In the genomic region with DNA sequence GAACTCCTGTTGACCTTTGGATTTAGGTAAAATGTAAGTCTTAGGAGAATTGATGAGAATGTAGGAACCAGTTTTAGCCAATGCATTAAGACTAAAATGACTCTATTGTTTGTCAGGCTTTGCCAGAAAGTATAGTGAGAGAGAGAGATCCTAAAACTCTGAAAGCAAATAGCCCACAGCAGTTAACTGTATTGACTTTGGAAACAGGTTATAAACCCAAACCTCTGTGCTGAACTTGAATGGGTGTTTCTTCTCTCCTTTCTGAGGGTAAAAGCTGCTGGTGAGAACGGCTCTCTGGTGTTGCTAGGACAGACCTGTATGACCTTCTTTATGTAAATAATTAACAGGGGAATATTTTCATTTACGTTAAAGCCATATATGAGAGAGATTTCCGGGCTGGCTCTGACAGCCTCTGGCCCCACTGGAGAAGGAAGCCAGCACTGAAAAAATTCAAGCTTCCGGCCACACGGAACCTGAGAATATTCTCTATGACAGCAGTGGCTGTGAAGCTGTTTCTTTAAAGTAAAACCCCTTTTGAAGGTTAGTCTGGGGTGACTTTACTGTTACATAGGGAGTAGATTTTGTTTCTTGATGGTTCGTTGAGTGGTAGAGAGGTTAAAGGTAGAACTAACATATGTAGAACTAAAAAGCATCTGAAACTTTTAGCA, we compare ENCODE assay signal across 8 cellular contexts.
DNase-seq lines count a peak whose midpoint lies in the region; ATAC-seq and TF ChIP-seq lines count a peak whose summit lies in the region.

No MANE protein-coding gene starts in this region.

- H3K27me3 Mint-ChIP-seq in effector memory CD8-positive, alpha-beta T cell: no peaks in the 10 kb centered on the region

- peak overlapping the region; percentile 15 for H3K4me2 ChIP-seq in PC-9

- H2AFZ ChIP-seq in PC-9: no peak overlapping the region

- no peaks in the 10 kb centered on the region for H3K9me3 Mint-ChIP-seq in effector memory CD8-positive, alpha-beta T cell

- H3K79me2 ChIP-seq in PC-9 (ENCODE audit: low read depth): peaks cover 96% of the 10 kb centered on the region

- intact Hi-C loops in PC-9 (cut with micrococcal nuclease; ENCODE audit: unreplicated experiment): no loop called here
- intact Hi-C loops in sciatic nerve (cut with DNase I): no loop called here

- peaks cover 9% of the 10 kb centered on the region for H3F3A ChIP-seq in PC-9 (ENCODE audit: insufficient read depth, low read depth)

- POLR2A ChIA-PET in PC-9 (lab: Charles Lee; ENCODE audit: unreplicated experiment): interaction anchor here (0.5 to 1.0 kb wide), 2 partner anchors 13 to 476 kb away, joined by 3 to 5 read pairs; no protein-coding TSS in a partner anchor

- no peaks in the 10 kb centered on the region for H3K27me3 ChIP-seq in PC-9 (ENCODE audit: insufficient read depth, low read depth)

- H3K27ac ChIP-seq in PC-9: peak overlapping the region; percentile 50

- H3K4me1 Mint-ChIP-seq in effector memory CD8-positive, alpha-beta T cell (ENCODE audit: low read depth in 2 of 2): peaks cover 49 to 83% of the 10 kb centered on the region in 2 donors

- H3K4me3 Mint-ChIP-seq in effector memory CD8-positive, alpha-beta T cell: peak overlapping the region; percentile 64 to 79

- peak; percentile 86 for ATAC-seq in HG02884 (IDR thresholded peaks at IDR 0.05; ENCODE audit: unreplicated experiment)
- ATAC-seq in effector memory CD8-positive, alpha-beta T cell (replicated peaks): peak; percentile 82
- peak; percentile 79 for ATAC-seq in stimulated activated naive CD8-positive, alpha-beta T cell treated with anti-CD3 and anti-CD28 coated beads, Interleukin-15, Interleukin-2, amounts not matched to agents 100 U/mL and 50 U/mL, for 24 hours
- no peak for ATAC-seq in sciatic nerve

- H4K20me1 ChIP-seq in PC-9 (ENCODE audit: insufficient read depth): peaks cover 1% of the 10 kb centered on the region

- DNase-seq in SIG-M5 treated with dmso at 0.1 percent for 504 hours (lab: John Stamatoyannopoulos, UW; ENCODE audit: unreplicated experiment) (peak; percentile 46), SIG-M5 (lab: John Stamatoyannopoulos, UW) (no peak), PC-9 (peak in 1 of 2 experiments; percentile 77), sciatic nerve (ENCODE audit: low spot score) (no peak), NCI-H510A treated with DMSO at 0.1 percent for 48 hours (lab: John Stamatoyannopoulos, UW) (no peak)
- DNase-seq in effector memory CD8-positive, alpha-beta T cell: peak in 1 of 3 experiments; percentile 51
- peak; percentile 61 for DNase-seq in stimulated activated naive CD8-positive, alpha-beta T cell treated with anti-CD3 and anti-CD28 coated beads, Interleukin-15, Interleukin-2, amounts not matched to agents 100 U/mL and 50 U/mL, for 24 hours

- TF ChIP-seq CTCF in PC-9 (conservative IDR thresholded peaks at IDR 0.05): no peak

- peaks cover 6% of the 10 kb centered on the region for H3K36me3 ChIP-seq in PC-9 (ENCODE audit: low read depth)

- H3K27ac Mint-ChIP-seq in effector memory CD8-positive, alpha-beta T cell: peak overlapping the region; percentile 81 to 83

- peaks cover 25% of the 10 kb centered on the region for H3K36me3 Mint-ChIP-seq in effector memory CD8-positive, alpha-beta T cell (ENCODE audit: insufficient read depth)

- H3K4me1 ChIP-seq in PC-9 (replicated peaks; ENCODE audit: insufficient read depth): peaks cover 47% of the 10 kb centered on the region

- no peaks in the 10 kb centered on the region for H3K9me2 ChIP-seq in PC-9 (ENCODE audit: insufficient read depth)

- CTCF ChIA-PET in PC-9 (lab: Charles Lee): interaction anchor here (0.6 to 0.7 kb wide), 5 partner anchors 15 to 1030 kb away, joined by 3 to 6 read pairs (median 4); no protein-coding TSS in a partner anchor

- H3K4me3 ChIP-seq in PC-9: no peak overlapping the region

- no peaks in the 10 kb centered on the region for H3K9me3 ChIP-seq in PC-9 (ENCODE audit: insufficient read depth, low read depth)

- no TSS peak for BruUV-seq in PC-9 (replicated peaks; lab: Mats Ljungman, UMichigan)

Comparison
In these comparisons a context has a peak if more than half of its experiments do, and no peak if none do; other contexts are left out.
1. DNase-seq: peak in SIG-M5 treated with dmso at 0.1 percent for 504 hours (single experiment) and stimulated activated naive CD8-positive, alpha-beta T cell treated with anti-CD3 and anti-CD28 coated beads, Interleukin-15, Interleukin-2, amounts not matched to agents 100 U/mL and 50 U/mL, for 24 hours (single experiment); none in SIG-M5 (single experiment), sciatic nerve (single experiment) and NCI-H510A treated with DMSO at 0.1 percent for 48 hours (single experiment).